Comparison of ENCODE assay signal across 10 cellular contexts in genomic region chr1:230176871-230177411, GRCh38.
DNase-seq lines count a peak whose midpoint lies in the region; ATAC-seq and TF ChIP-seq lines count a peak whose summit lies in the region.
"Had no signal": no experiment of that assay in that cellular context is flagged by ENCODE, and none has a peak within 500 bp of the region (broad histone marks: within the 10 kb centered on the region; RNA-seq: fewer than 3 reads in every experiment).

No MANE protein-coding gene starts in this region.

- H3K27ac ChIP-seq in fibroblast of lung (ENCODE audit: insufficient read depth, low read length), result no peak overlapping the region
- no peak overlapping the region for H3K27ac ChIP-seq in CD4-positive, alpha-beta T cell (ENCODE audit: low read depth, low read length)
- H3K27ac ChIP-seq: SJSA1 had no signal

- peak overlapping the region; percentile 27 to 46 (median 36) for H3K4me3 ChIP-seq in fibroblast of lung (replicated peaks in 1 of 4; ENCODE audit: control extremely low read depth in 1 of 4, insufficient read depth in 1 of 4, low read depth in 3 of 4, low read length in 4 of 4)
- H3K4me3 ChIP-seq: SJSA1 had no signal

- H3K4me2 ChIP-seq in fibroblast of lung (ENCODE audit: extremely low read depth, insufficient read depth, low read length), result peak overlapping the region; percentile 86

- H3K27ac Mint-ChIP-seq in CD4-positive, alpha-beta T cell, result no peak overlapping the region
- H3K27ac Mint-ChIP-seq: stimulated activated naive CD8-positive, alpha-beta T cell treated with anti-CD3 and anti-CD28 coated beads, Interleukin-15, Interleukin-2, amounts not matched to agents 100 ng/mL and 50 ng/mL, for 24 hours had no signal

- H2AFZ ChIP-seq in fibroblast of lung (ENCODE audit: low read length), result no peak overlapping the region

- POLR2A ChIA-PET in CD4-positive, alpha-beta T cell (lab: Charles Lee), result interaction anchor here (0.5 kb wide), 1 partner anchor 1890 kb away, joined by 3 read pairs; no protein-coding TSS in a partner anchor

- intact Hi-C loops in CD4-positive, alpha-beta T cell (cut with DNase I, micrococcal nuclease), result no loop called here

- no peaks in the 10 kb centered on the region for H3K9me3 Mint-ChIP-seq in CD4-positive, alpha-beta T cell
- H3K9me3 Mint-ChIP-seq: stimulated activated naive CD8-positive, alpha-beta T cell treated with anti-CD3 and anti-CD28 coated beads, Interleukin-15, Interleukin-2, amounts not matched to agents 100 ng/mL and 50 ng/mL, for 24 hours had no signal

- no peaks in the 10 kb centered on the region for H3K27me3 Mint-ChIP-seq in CD4-positive, alpha-beta T cell
- H3K27me3 Mint-ChIP-seq: stimulated activated naive CD8-positive, alpha-beta T cell treated with anti-CD3 and anti-CD28 coated beads, Interleukin-15, Interleukin-2, amounts not matched to agents 100 ng/mL and 50 ng/mL, for 24 hours had no signal

- no peaks in the 10 kb centered on the region for H4K20me1 ChIP-seq in fibroblast of lung (ENCODE audit: control insufficient read depth, extremely low read depth, insufficient read depth, low read length)

- H3K79me2 ChIP-seq in fibroblast of lung (ENCODE audit: control insufficient read depth, insufficient read depth, low read length), result peaks cover 12% of the 10 kb centered on the region

- H3K36me3 ChIP-seq in fibroblast of lung (ENCODE audit: control insufficient read depth, insufficient read depth, low read length), result peaks cover 4% of the 10 kb centered on the region

- no peak overlapping the region for H3K4me3 Mint-ChIP-seq in CD4-positive, alpha-beta T cell
- H3K4me3 Mint-ChIP-seq: stimulated activated naive CD8-positive, alpha-beta T cell treated with anti-CD3 and anti-CD28 coated beads, Interleukin-15, Interleukin-2, amounts not matched to agents 100 ng/mL and 50 ng/mL, for 24 hours had no signal

- no peaks in the 10 kb centered on the region for H3K27me3 ChIP-seq in fibroblast of lung (ENCODE audit: control insufficient read depth, insufficient read depth, low read length)
- H3K27me3 ChIP-seq in CD4-positive, alpha-beta T cell (ENCODE audit: control insufficient read depth, insufficient read depth, low read length), result no peaks in the 10 kb centered on the region
- H3K27me3 ChIP-seq: SJSA1 had no signal

- peaks cover 41% of the 10 kb centered on the region for H3K4me1 Mint-ChIP-seq in CD4-positive, alpha-beta T cell (ENCODE audit: low read depth)

- DNase-seq in D341Med (ENCODE audit: low spot score), result peak; percentile 93
- peak; percentile 88 for DNase-seq in NCI-H748 (lab: John Stamatoyannopoulos, UW; ENCODE audit: unreplicated experiment)
- peak; percentile 28 to 59 for DNase-seq in fibroblast of lung (ENCODE audit: low read depth in 2 of 2)
- no peak for DNase-seq in omental fat pad (ENCODE audit: low spot score)
- DNase-seq in CD1c-positive myeloid dendritic cell (ENCODE audit: extremely low spot score), result no peak
- DNase-seq in CD4-positive, alpha-beta T cell, result no peak
- no peak for DNase-seq in activated naive CD4-positive, alpha-beta T cell treated with Interleukin-2 at 50 U/mL for 16 hours

- CTCF ChIA-PET in CD4-positive, alpha-beta T cell (lab: Charles Lee), result no interaction called here

- peaks cover 22% of the 10 kb centered on the region for H3K36me3 Mint-ChIP-seq in CD4-positive, alpha-beta T cell (ENCODE audit: low read depth)

- TF ChIP-seq CTCF in fibroblast of lung (conservative IDR thresholded peaks at IDR 0.05 in 1 of 2, IDR thresholded peaks at IDR 0.05 in 1 of 2; ENCODE audit: low read depth in 1 of 2, low read length in 2 of 2) (no peak), omental fat pad (IDR thresholded peaks at IDR 0.05) (no peak)
- no peak for TF ChIP-seq CTCF in CD4-positive, alpha-beta T cell (IDR thresholded peaks at IDR 0.05)

- H3K9me3 ChIP-seq in fibroblast of lung (ENCODE audit: control insufficient read depth, insufficient read depth, low read depth, low read length), result no peaks in the 10 kb centered on the region
- H3K9me3 ChIP-seq in CD4-positive, alpha-beta T cell (ENCODE audit: control insufficient read depth, low read length), result no peaks in the 10 kb centered on the region
- H3K9me3 ChIP-seq: SJSA1 had no signal

- H3K9ac ChIP-seq in fibroblast of lung (ENCODE audit: insufficient read depth, low read length), result no peak overlapping the region

- ATAC-seq in omental fat pad (ENCODE audit: low FRiP score) (peak; percentile 78), GM19463 (IDR thresholded peaks at IDR 0.05; ENCODE audit: unreplicated experiment) (no peak)
- no peak for ATAC-seq in CD4-positive, alpha-beta T cell (ENCODE audit: poor library complexity)

- H3K4me1 ChIP-seq in fibroblast of lung (ENCODE audit: control insufficient read depth, extremely low read depth, insufficient read depth, low read length), result no peaks in the 10 kb centered on the region

Comparison
In these comparisons a context has a peak if more than half of its experiments do, and no peak if none do; other contexts are left out.
1. DNase-seq: peak in D341Med (single experiment), NCI-H748 (single experiment) and fibroblast of lung (2 of 2); none in omental fat pad (single experiment), CD1c-positive myeloid dendritic cell (single experiment), CD4-positive, alpha-beta T cell (0 of 10) and activated naive CD4-positive, alpha-beta T cell treated with Interleukin-2 at 50 U/mL for 16 hours (single experiment).